Comparison of ENCODE assay signal across 8 cellular contexts in genomic region chr14:49766839-49767238, GRCh38. TPM values are rescaled to one million over a fixed set of nuclear protein-coding genes. Genes with fewer than 3 reads are reported as not detected.
DNase-seq lines count a peak whose midpoint lies in the region; ATAC-seq and TF ChIP-seq lines count a peak whose summit lies in the region.

No MANE protein-coding gene starts in this region.

- no peaks in the 10 kb centered on the region for H3K27me3 ChIP-seq in Caco-2 (replicated peaks; ENCODE audit: control insufficient read depth, insufficient read depth, low read length)
- no peaks in the 10 kb centered on the region for H3K27me3 ChIP-seq in naive thymus-derived CD4-positive, alpha-beta T cell (ENCODE audit: control insufficient read depth in 2 of 2, insufficient read depth in 2 of 2, low read length in 2 of 2)

- no peaks in the 10 kb centered on the region for H3K36me3 ChIP-seq in Caco-2 (ENCODE audit: control insufficient read depth, insufficient read depth, low read length)
- peaks cover 0 to 3% (median 0%) of the 10 kb centered on the region in 3 experiments for H3K36me3 ChIP-seq in naive thymus-derived CD4-positive, alpha-beta T cell (ENCODE audit: control insufficient read depth in 2 of 3, insufficient read depth in 3 of 3, low read length in 3 of 3)

- no peaks in the 10 kb centered on the region for H3K9me3 Mint-ChIP-seq in Caco-2 (ENCODE audit: unreplicated experiment)
- peaks cover 0 to 6% (median 0%) of the 10 kb centered on the region in 11 donors for H3K9me3 Mint-ChIP-seq in naive thymus-derived CD4-positive, alpha-beta T cell

- TF ChIP-seq CTCF in Caco-2 (IDR thresholded peaks at IDR 0.05; ENCODE audit: insufficient read depth in 1 of 2, low read depth in 1 of 2, low read length in 1 of 2, severe bottlenecking in 1 of 2, unreplicated experiment in 1 of 2) (no peak), coronary artery (IDR thresholded peaks at IDR 0.05) (no peak)

- CTCF ChIA-PET in Caco-2 (lab: Charles Lee): interaction anchor here (0.6 to 3.0 kb wide), 7 partner anchors 10 to 133 kb away, joined by 3 to 23 read pairs (median 5); partner anchors contain the start of genes DNAAF2 and POLE2
- CTCF ChIA-PET in naive thymus-derived CD4-positive, alpha-beta T cell (lab: Charles Lee): interaction anchor here (0.6 to 2.4 kb wide), 4 partner anchors 19 to 759 kb away, joined by 3 to 15 read pairs (median 4); partner anchors contain the start of genes MGAT2 and RPL36AL

- H3K27ac Mint-ChIP-seq in Caco-2 (ENCODE audit: unreplicated experiment): peak overlapping the region; percentile 79
- peak overlapping the region; percentile 97 to 100 (median 99) for H3K27ac Mint-ChIP-seq in naive thymus-derived CD4-positive, alpha-beta T cell

- ATAC-seq in naive thymus-derived CD4-positive, alpha-beta T cell: no peak
- no peak for ATAC-seq in HG03457 (IDR thresholded peaks at IDR 0.05; ENCODE audit: unreplicated experiment)
- no peak for ATAC-seq in GM21447 (IDR thresholded peaks at IDR 0.05; ENCODE audit: unreplicated experiment)

- peaks cover 18% of the 10 kb centered on the region for H3K4me1 Mint-ChIP-seq in Caco-2 (ENCODE audit: low read depth, unreplicated experiment)
- peaks cover 20 to 46% (median 40%) of the 10 kb centered on the region in 7 donors for H3K4me1 Mint-ChIP-seq in naive thymus-derived CD4-positive, alpha-beta T cell

- DNase-seq in Caco-2 (no peak), NCI-H524 (lab: John Stamatoyannopoulos, UW) (peak; percentile 45 to 74), coronary artery (ENCODE audit: low spot score) (no peak), SIG-M5 treated with dmso at 0.1 percent for 504 hours (lab: John Stamatoyannopoulos, UW; ENCODE audit: unreplicated experiment) (no peak), hepatic stellate cell (ENCODE audit: low spot score) (no peak)
- peak in 3 of 9 donors; percentile 7 to 13 (median 8) for DNase-seq in naive thymus-derived CD4-positive, alpha-beta T cell

- no peaks in the 10 kb centered on the region for H3K9me3 ChIP-seq in Caco-2
- no peaks in the 10 kb centered on the region for H3K9me3 ChIP-seq in naive thymus-derived CD4-positive, alpha-beta T cell (ENCODE audit: control insufficient read depth in 2 of 3, low read length in 3 of 3)

- intact Hi-C loops in Caco-2 (cut with micrococcal nuclease; ENCODE audit: unreplicated experiment): loop anchor here (1.0 to 10.0 kb wide), 2 partner anchors 74 to 338 kb away; partner anchors contain the start of gene KLHDC1
- intact Hi-C loops in naive thymus-derived CD4-positive, alpha-beta T cell (cut with micrococcal nuclease): loop anchor here (1.0 to 10.0 kb wide), 13 partner anchors 74 to 545 kb away; partner anchors contain the start of genes DMAC2L (in 2 of the 2), KLHDC1 (in 2 of the 2), L2HGDH (in 2 of the 2) and MGAT2 (in 2 of the 2)

- peaks cover 45% of the 10 kb centered on the region for H3K36me3 Mint-ChIP-seq in Caco-2 (ENCODE audit: insufficient read depth, unreplicated experiment)
- H3K36me3 Mint-ChIP-seq in naive thymus-derived CD4-positive, alpha-beta T cell: peaks cover 0 to 5% (median 3%) of the 10 kb centered on the region in 5 donors

- peaks cover 39% of the 10 kb centered on the region for H3K4me1 ChIP-seq in Caco-2
- peaks cover 26 to 27% of the 10 kb centered on the region in 2 donors for H3K4me1 ChIP-seq in naive thymus-derived CD4-positive, alpha-beta T cell (ENCODE audit: control insufficient read depth in 2 of 2, insufficient read depth in 2 of 2, low read length in 2 of 2)

- POLR2A ChIA-PET in Caco-2 (lab: Charles Lee): interaction anchor here (0.6 to 3.3 kb wide), 17 partner anchors 11 to 1238 kb away, joined by 3 to 22 read pairs (median 4); partner anchors contain the start of genes POLE2 and RPS29
- POLR2A ChIA-PET in naive thymus-derived CD4-positive, alpha-beta T cell (lab: Charles Lee): interaction anchor here (0.6 to 6.7 kb wide), 27 partner anchors 15 to 545 kb away, joined by 3 to 92 read pairs (median 5); partner anchors contain the start of genes DMAC2L, DNAAF2, KLHDC1 and L2HGDH

- H3K27me3 Mint-ChIP-seq in Caco-2 (ENCODE audit: insufficient read depth, unreplicated experiment): no peaks in the 10 kb centered on the region
- H3K27me3 Mint-ChIP-seq in naive thymus-derived CD4-positive, alpha-beta T cell: peaks cover 0 to 2% (median 0%) of the 10 kb centered on the region in 5 donors

- no TSS peak for BruUV-seq in Caco-2 (replicated peaks; lab: Mats Ljungman, UMichigan)

- H3K27ac ChIP-seq in coronary artery: peak overlapping the region; percentile 90 to 96
- peak overlapping the region; percentile 96 for H3K27ac ChIP-seq in naive thymus-derived CD4-positive, alpha-beta T cell (ENCODE audit: low read depth, low read length)

- peak overlapping the region; percentile 99 for H3K4me3 ChIP-seq in Caco-2 (ENCODE audit: low read depth, low read length)
- peak overlapping the region; percentile 91 for H3K4me3 ChIP-seq in coronary artery
- peak overlapping the region; percentile 62 for H3K4me3 ChIP-seq in naive thymus-derived CD4-positive, alpha-beta T cell (ENCODE audit: low read length)

- H3K4me3 Mint-ChIP-seq in Caco-2 (ENCODE audit: unreplicated experiment): peak overlapping the region; percentile 79
- H3K4me3 Mint-ChIP-seq in naive thymus-derived CD4-positive, alpha-beta T cell: peak overlapping the region; percentile 94 to 99 (median 96)

RNA-seq across cellular contexts. Expression of gene KLHDC2, which starts 1.1 kb away (rescaled TPM):
- total RNA-seq in Caco-2 (2022): 76.5 and 89.4 TPM in 2 replicates
- total RNA-seq in naive thymus-derived CD4-positive, alpha-beta T cell: 100 to 1,000 TPM in 1 of 5 experiments, 10 to 100 TPM in 4; 33.2 to 105 (median 84.7) TPM
- polyA plus RNA-seq in naive thymus-derived CD4-positive, alpha-beta T cell: 100 to 1,000 TPM in 1 of 2 donors, 10 to 100 TPM in 1; 89.3 to 103 TPM

Comparison
In these comparisons a context has a peak if more than half of its experiments do, and no peak if none do; other contexts are left out.
1. DNase-seq: peak in NCI-H524 (2 of 2); none in Caco-2 (0 of 2), coronary artery (single experiment), SIG-M5 treated with dmso at 0.1 percent for 504 hours (single experiment) and hepatic stellate cell (single experiment).
2. Peak in every context shown above with its lines, with median percentiles within 50 percentile points of each other: H3K4me3 ChIP-seq.